Comparison of ENCODE assay signal across 1 cellular context in the genomic region with DNA sequence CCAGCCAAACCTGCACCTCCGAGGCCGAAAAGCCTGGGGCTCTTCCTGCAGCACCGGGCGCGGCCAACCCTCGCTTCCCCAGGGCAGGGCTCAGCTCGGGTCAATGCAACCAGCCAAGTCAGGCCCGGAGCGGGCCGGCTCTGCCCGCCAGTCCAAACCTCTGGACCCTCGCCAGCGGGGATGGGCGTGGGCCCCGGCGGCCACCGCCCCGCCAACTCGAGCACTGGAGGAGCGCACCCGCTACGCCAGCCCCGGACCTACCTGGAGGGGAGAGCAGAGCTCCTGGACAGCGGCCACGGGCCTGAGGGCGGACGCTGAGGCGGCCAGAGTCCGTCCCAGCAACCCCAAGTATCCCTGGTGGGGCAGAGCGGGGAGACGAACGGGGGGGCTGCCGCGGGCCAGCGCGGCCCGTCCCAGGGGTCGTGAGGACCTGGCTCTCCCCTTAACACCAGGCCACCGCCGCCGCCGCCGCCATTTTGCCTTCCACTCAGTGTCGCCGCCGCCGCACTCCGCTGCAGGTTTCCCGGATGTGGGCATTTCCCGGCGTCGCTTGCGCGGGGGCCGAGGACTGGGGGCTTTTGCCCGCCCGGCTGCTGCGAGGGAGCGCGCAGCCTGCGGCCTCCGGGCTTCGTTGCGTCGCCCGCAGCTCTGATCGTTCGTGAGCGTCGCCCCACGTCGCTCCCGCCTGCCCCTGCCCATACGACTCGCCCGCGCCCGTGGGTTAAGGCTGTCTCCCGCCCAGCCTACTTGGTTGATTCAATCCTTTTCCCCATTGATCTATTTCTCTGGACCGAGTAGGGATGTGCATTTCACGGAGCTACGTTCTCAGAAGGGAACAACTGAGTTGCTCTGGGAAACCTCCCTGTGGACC.
TF ChIP-seq lines count a peak whose summit lies in the region.

Gene LATS1 (minus strand): TSS at position 514 of the 871 bp plus-strand sequence. CDS start 15,975 bp downstream, outside the sequence.

TF ChIP-seq in WTC11, 78 proteins besides CTCF, POLR2A, EP300 and RAD21 (continued from another document):
- TF ChIP-seq, protein P1, sequence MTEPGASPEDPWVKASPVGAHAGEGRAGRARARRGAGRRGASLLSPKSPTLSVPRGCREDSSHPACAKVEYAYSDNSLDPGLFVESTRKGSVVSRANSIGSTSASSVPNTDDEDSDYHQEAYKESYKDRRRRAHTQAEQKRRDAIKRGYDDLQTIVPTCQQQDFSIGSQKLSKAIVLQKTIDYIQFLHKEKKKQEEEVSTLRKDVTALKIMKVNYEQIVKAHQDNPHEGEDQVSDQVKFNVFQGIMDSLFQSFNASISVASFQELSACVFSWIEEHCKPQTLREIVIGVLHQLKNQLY (CRISPR knock-in tag; IDR thresholded peaks at IDR 0.05) = no peak
- TF ChIP-seq ZNF263 (CRISPR knock-in tag; IDR thresholded peaks at IDR 0.05; ENCODE audit: low read depth) = 0 out of 2 replicates have a peak, but pooled peaks have one; percentile 35
- TF ChIP-seq ZNF396 (CRISPR knock-in tag; IDR thresholded peaks at IDR 0.05; ENCODE audit: borderline replicate concordance) = no peak
- peak; percentile 85; the same call in 1 of the 2 replicates for TF ChIP-seq ESRRA (CRISPR knock-in tag; IDR thresholded peaks at IDR 0.05; ENCODE audit: borderline replicate concordance)
- no peak for TF ChIP-seq GRHL2 (CRISPR knock-in tag; IDR thresholded peaks at IDR 0.05; ENCODE audit: insufficient replicate concordance, severe bottlenecking)
- no peak for TF ChIP-seq SMAD3 (CRISPR knock-in tag; IDR thresholded peaks at IDR 0.05; ENCODE audit: borderline replicate concordance)
- no peak; the same call in 1 of the 2 replicates for TF ChIP-seq TP53 (CRISPR knock-in tag; IDR thresholded peaks at IDR 0.05)
- TF ChIP-seq ETV6 (CRISPR knock-in tag; IDR thresholded peaks at IDR 0.05) = peak; percentile 91
- 0 out of 2 replicates have a peak, but pooled peaks have one; percentile 49 for TF ChIP-seq CBFB (CRISPR knock-in tag; IDR thresholded peaks at IDR 0.05; ENCODE audit: low read depth)
- no peak for TF ChIP-seq ZBTB21 (CRISPR knock-in tag; IDR thresholded peaks at IDR 0.05; ENCODE audit: borderline replicate concordance)
- TF ChIP-seq FOXP4 (CRISPR knock-in tag; IDR thresholded peaks at IDR 0.05) = peak; percentile 27
- peak; percentile 78; the same call in 1 of the 2 replicates for TF ChIP-seq PREB (CRISPR knock-in tag; IDR thresholded peaks at IDR 0.05; ENCODE audit: borderline replicate concordance)
- no peak for TF ChIP-seq ZNF425 (CRISPR knock-in tag; conservative IDR thresholded peaks at IDR 0.05)
